In the genomic region with DNA sequence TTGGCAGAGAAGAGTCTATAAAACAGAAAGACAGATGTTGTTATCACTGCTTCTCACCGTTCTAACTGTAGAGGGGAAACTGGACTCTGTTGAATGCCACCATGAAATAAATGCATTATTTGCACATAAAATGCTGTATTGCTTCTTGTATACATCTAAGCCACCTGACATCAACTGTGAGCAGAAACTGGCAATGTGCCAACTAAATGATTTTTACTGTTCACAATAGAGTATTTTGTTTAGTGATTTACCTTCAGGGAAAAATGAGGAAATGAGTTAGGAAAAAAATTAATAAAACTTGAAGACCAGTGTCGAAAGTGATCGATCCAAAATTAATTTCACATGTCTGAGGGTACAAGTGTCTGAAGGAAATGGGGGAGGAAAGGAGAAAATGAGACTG, we compare ENCODE assay signal across 34 cellular contexts.
"Had no signal": no experiment of that assay in that cellular context is flagged by ENCODE, and none has a peak within 500 bp of the region (broad histone marks: within the 10 kb centered on the region; RNA-seq: fewer than 3 reads in every experiment).

No MANE protein-coding gene starts in this region.

- H3K4me1 Mint-ChIP-seq: activated B cell treated with CpG ODN at 0.5 μM for 24 hours had no signal

- H3K9me3 ChIP-seq: ascending aorta, breast epithelium, colonic mucosa, esophagus squamous epithelium, gastroesophageal sphincter, heart right ventricle had no signal

- DNase-seq: activated B cell treated with CpG ODN at 0.5 μM for 24 hours; activated CD4-positive, alpha-beta memory T cell treated with anti-CD3 and anti-CD28 coated beads for 36 hours; activated CD4-positive, alpha-beta T cell treated with anti-CD3 and anti-CD28 coated beads for 48 hours; activated CD8-positive, alpha-beta memory T cell treated with anti-CD3 and anti-CD28 coated beads, Interleukin-2, amount 10 ng/mL, durations not matched to agents 7 days and 5 days; activated CD8-positive, alpha-beta memory T cell treated with anti-CD3 and anti-CD28 coated beads, Interleukin-2, amount 50 U/mL, for 4 hours; activated CD8-positive, alpha-beta T cell treated with anti-CD3 and anti-CD28 coated beads, Interleukin-2, amount 10 ng/mL, durations not matched to agents 7 days and 5 days; activated effector memory CD4-positive, alpha-beta T cell treated with Interleukin-2 at 50 U/mL for 16 hours; activated gamma-delta T cell treated with Interleukin-2 at 50 U/mL for 16 hours; activated naive CD4-positive, alpha-beta T cell treated with anti-CD3 and anti-CD28 coated beads, Interleukin-2, amount 50 U/mL, for 16 hours; activated naive CD4-positive, alpha-beta T cell treated with Interleukin-2 at 50 U/mL for 16 hours; activated T-cell treated with anti-CD3 and anti-CD28 coated beads, Interleukin-2, amount 50 U/mL, for 1 hour; central memory CD4-positive, alpha-beta T cell; cerebellar nuclear complex; colonic mucosa; effector CD8-positive, alpha-beta T cell; esophagus squamous epithelium; foreskin melanocyte; heart right ventricle; T-helper 17 cell; T1000; WERI-Rb-1 had no signal

- FAIRE-seq: endometrium, endothelial cell of umbilical vein had no signal

- H3K79me2 ChIP-seq: hepatocyte had no signal

- H3K27me3 Mint-ChIP-seq: activated B cell treated with CpG ODN at 0.5 μM for 24 hours; activated CD4-positive, alpha-beta memory T cell treated with anti-CD3 and anti-CD28 coated beads for 36 hours; activated CD8-positive, alpha-beta memory T cell treated with anti-CD3 and anti-CD28 coated beads, Interleukin-2, amount 10 ng/mL, durations not matched to agents 7 days and 5 days; activated naive CD8-positive, alpha-beta T cell; activated T-helper 17 cell treated with anti-CD3 and anti-CD28 coated beads, Interleukin-2, amount 50 U/mL, for 72 hours had no signal

- H3K36me3 Mint-ChIP-seq: activated CD4-positive, alpha-beta memory T cell treated with anti-CD3 and anti-CD28 coated beads for 36 hours; activated naive CD8-positive, alpha-beta T cell; brain had no signal

- ATAC-seq: activated CD4-positive, CD25-positive, alpha-beta regulatory T cell treated with anti-CD3 and anti-CD28 coated beads, Interleukin-2, amount 50 U/mL, for 24 hours; activated CD8-positive, alpha-beta memory T cell treated with anti-CD3 and anti-CD28 coated beads, Interleukin-2, amount 10 ng/mL, durations not matched to agents 7 days and 5 days; activated CD8-positive, alpha-beta T cell treated with anti-CD3 and anti-CD28 coated beads, Interleukin-2, amount 10 ng/mL, durations not matched to agents 7 days and 5 days; activated T-helper 17 cell treated with anti-CD3 and anti-CD28 coated beads, Interleukin-2, amount 50 U/mL, for 72 hours; gastroesophageal sphincter; heart right ventricle; T-helper 17 cell had no signal

- H3K27ac Mint-ChIP-seq: activated B cell treated with CpG ODN at 0.5 μM for 24 hours; activated CD8-positive, alpha-beta memory T cell treated with anti-CD3 and anti-CD28 coated beads, Interleukin-2, amount 10 ng/mL, durations not matched to agents 7 days and 5 days; activated CD8-positive, alpha-beta T cell treated with anti-CD3 and anti-CD28 coated beads, Interleukin-2, amount 10 ng/mL, durations not matched to agents 7 days and 5 days; activated naive CD8-positive, alpha-beta T cell; activated T-helper 17 cell treated with anti-CD3 and anti-CD28 coated beads, Interleukin-2, amount 50 U/mL, for 72 hours; T-helper 17 cell; T-helper 2 cell treated with Interferon-gamma antibody and Interleukin-4, amounts not matched to agents 5 μg/mL and 100 μg/mL, for 36 hours had no signal

- H3K4me1 ChIP-seq: ascending aorta, breast epithelium, colonic mucosa, esophagus squamous epithelium, gastroesophageal sphincter, heart right ventricle had no signal

- H3K36me3 ChIP-seq: ascending aorta, breast epithelium, cardiac muscle cell, colonic mucosa, esophagus squamous epithelium, gastroesophageal sphincter, heart right ventricle, WERI-Rb-1 had no signal

- H3K9me3 Mint-ChIP-seq: activated B cell treated with CpG ODN at 0.5 μM for 24 hours; activated CD4-positive, alpha-beta memory T cell treated with anti-CD3 and anti-CD28 coated beads for 36 hours; activated T-helper 17 cell treated with anti-CD3 and anti-CD28 coated beads, Interleukin-2, amount 50 U/mL, for 72 hours had no signal

- H3K27me3 ChIP-seq: ascending aorta, breast epithelium, cardiac muscle cell, colonic mucosa, esophagus squamous epithelium, gastroesophageal sphincter, heart right ventricle, hepatocyte had no signal

- H3K4me3 Mint-ChIP-seq: activated B cell treated with CpG ODN at 0.5 μM for 24 hours; activated CD4-positive, alpha-beta memory T cell treated with anti-CD3 and anti-CD28 coated beads for 36 hours; activated CD8-positive, alpha-beta memory T cell treated with anti-CD3 and anti-CD28 coated beads, Interleukin-2, amount 10 ng/mL, durations not matched to agents 7 days and 5 days; activated CD8-positive, alpha-beta T cell treated with anti-CD3 and anti-CD28 coated beads, Interleukin-2, amount 10 ng/mL, durations not matched to agents 7 days and 5 days; activated naive CD8-positive, alpha-beta T cell; activated T-helper 17 cell treated with anti-CD3 and anti-CD28 coated beads, Interleukin-2, amount 50 U/mL, for 72 hours; brain; T-helper 17 cell; T-helper 2 cell treated with Interferon-gamma antibody and Interleukin-4, amounts not matched to agents 5 μg/mL and 100 μg/mL, for 36 hours had no signal

- H3K27ac ChIP-seq: ascending aorta, breast epithelium, cardiac muscle cell, colonic mucosa, epithelial cell of prostate, esophagus squamous epithelium, gastroesophageal sphincter, heart right ventricle, hepatocyte, WERI-Rb-1 had no signal

- H2AFZ ChIP-seq: hepatocyte had no signal

- H3K4me2 ChIP-seq: hepatocyte had no signal

- H3K4me3 ChIP-seq: ascending aorta, breast epithelium, cardiac muscle cell, colonic mucosa, esophagus squamous epithelium, gastroesophageal sphincter, heart right ventricle, hepatocyte had no signal
